2 cellular contexts compared by ENCODE assay signal in the genomic region with DNA sequence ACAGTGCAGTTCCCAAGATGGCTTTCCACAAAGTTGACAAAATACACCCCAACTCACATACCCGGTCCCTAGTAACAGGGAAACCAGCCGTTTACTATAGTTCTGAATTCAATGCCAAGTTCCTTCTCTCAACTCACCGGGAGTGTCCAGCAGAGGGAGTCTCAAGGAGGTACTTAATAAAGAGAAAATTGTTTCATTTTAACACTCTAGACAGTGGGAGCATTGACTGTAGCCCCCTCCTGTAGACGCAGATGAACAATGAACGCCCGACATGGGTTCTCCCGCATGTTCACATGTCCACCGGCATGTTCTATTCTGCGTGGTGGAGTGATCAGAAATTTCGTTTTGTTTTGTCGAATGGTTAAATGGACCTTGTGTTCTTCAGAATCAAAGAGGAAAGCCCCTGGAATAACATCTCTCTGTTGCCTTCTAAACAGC.
TF ChIP-seq lines count a peak whose summit lies in the region.

No MANE protein-coding gene starts in this region.

TF ChIP-seq in IMR-90, 13 proteins besides CTCF, POLR2A, EP300 and RAD21 (continued from another document):
- TF ChIP-seq, protein P1, sequence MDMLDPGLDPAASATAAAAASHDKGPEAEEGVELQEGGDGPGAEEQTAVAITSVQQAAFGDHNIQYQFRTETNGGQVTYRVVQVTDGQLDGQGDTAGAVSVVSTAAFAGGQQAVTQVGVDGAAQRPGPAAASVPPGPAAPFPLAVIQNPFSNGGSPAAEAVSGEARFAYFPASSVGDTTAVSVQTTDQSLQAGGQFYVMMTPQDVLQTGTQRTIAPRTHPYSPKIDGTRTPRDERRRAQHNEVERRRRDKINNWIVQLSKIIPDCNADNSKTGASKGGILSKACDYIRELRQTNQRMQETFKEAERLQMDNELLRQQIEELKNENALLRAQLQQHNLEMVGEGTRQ (IDR thresholded peaks at IDR 0.05; ENCODE audit: low read depth, low read length), result no peak
- TF ChIP-seq NFE2L2 (IDR thresholded peaks at IDR 0.05; ENCODE audit: low read depth, low read length), result no peak
- TF ChIP-seq MAZ (IDR thresholded peaks at IDR 0.05; ENCODE audit: borderline replicate concordance, low read depth, low read length), result peak; percentile 50; the same call in 1 of the 2 replicates
- no peak for TF ChIP-seq RCOR1 (IDR thresholded peaks at IDR 0.05; ENCODE audit: insufficient replicate concordance, low read length)
- TF ChIP-seq RFX5 (IDR thresholded peaks at IDR 0.05; ENCODE audit: low read depth, low read length), result no peak
- TF ChIP-seq, protein P2, sequence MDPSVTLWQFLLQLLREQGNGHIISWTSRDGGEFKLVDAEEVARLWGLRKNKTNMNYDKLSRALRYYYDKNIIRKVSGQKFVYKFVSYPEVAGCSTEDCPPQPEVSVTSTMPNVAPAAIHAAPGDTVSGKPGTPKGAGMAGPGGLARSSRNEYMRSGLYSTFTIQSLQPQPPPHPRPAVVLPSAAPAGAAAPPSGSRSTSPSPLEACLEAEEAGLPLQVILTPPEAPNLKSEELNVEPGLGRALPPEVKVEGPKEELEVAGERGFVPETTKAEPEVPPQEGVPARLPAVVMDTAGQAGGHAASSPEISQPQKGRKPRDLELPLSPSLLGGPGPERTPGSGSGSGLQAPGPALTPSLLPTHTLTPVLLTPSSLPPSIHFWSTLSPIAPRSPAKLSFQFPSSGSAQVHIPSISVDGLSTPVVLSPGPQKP (IDR thresholded peaks at IDR 0.05; ENCODE audit: borderline replicate concordance, low read depth, low read length), result no peak
- TF ChIP-seq MXI1 (IDR thresholded peaks at IDR 0.05; ENCODE audit: borderline replicate concordance, low read depth, low read length), result peak; percentile 67; the same call in 1 of the 2 replicates
- no peak for TF ChIP-seq CHD1 (IDR thresholded peaks at IDR 0.05; ENCODE audit: low read depth, low read length)
- TF ChIP-seq BHLHE40 (IDR thresholded peaks at IDR 0.05; ENCODE audit: low read depth, low read length), result no peak
- TF ChIP-seq CEBPB (IDR thresholded peaks at IDR 0.05; ENCODE audit: low read depth, low read length), result no peak
- TF ChIP-seq FOS (IDR thresholded peaks at IDR 0.05; ENCODE audit: low read depth, low read length), result no peak

TF ChIP-seq in neural cell, 6 proteins besides CTCF, POLR2A, EP300 and RAD21:
- TF ChIP-seq, protein P3, sequence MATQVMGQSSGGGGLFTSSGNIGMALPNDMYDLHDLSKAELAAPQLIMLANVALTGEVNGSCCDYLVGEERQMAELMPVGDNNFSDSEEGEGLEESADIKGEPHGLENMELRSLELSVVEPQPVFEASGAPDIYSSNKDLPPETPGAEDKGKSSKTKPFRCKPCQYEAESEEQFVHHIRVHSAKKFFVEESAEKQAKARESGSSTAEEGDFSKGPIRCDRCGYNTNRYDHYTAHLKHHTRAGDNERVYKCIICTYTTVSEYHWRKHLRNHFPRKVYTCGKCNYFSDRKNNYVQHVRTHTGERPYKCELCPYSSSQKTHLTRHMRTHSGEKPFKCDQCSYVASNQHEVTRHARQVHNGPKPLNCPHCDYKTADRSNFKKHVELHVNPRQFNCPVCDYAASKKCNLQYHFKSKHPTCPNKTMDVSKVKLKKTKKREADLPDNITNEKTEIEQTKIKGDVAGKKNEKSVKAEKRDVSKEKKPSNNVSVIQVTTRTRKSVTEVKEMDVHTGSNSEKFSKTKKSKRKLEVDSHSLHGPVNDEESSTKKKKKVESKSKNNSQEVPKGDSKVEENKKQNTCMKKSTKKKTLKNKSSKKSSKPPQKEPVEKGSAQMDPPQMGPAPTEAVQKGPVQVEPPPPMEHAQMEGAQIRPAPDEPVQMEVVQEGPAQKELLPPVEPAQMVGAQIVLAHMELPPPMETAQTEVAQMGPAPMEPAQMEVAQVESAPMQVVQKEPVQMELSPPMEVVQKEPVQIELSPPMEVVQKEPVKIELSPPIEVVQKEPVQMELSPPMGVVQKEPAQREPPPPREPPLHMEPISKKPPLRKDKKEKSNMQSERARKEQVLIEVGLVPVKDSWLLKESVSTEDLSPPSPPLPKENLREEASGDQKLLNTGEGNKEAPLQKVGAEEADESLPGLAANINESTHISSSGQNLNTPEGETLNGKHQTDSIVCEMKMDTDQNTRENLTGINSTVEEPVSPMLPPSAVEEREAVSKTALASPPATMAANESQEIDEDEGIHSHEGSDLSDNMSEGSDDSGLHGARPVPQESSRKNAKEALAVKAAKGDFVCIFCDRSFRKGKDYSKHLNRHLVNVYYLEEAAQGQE (IDR thresholded peaks at IDR 0.05; ENCODE audit: borderline replicate concordance), result no peak
- TF ChIP-seq MXI1 (conservative IDR thresholded peaks at IDR 0.05; ENCODE audit: poor library complexity, severe bottlenecking) (peak; percentile 16), SMC3 (conservative IDR thresholded peaks at IDR 0.05; ENCODE audit: poor library complexity) (peak; percentile 80)
